ENCODE assay signal across 8 cellular contexts in the genomic region with DNA sequence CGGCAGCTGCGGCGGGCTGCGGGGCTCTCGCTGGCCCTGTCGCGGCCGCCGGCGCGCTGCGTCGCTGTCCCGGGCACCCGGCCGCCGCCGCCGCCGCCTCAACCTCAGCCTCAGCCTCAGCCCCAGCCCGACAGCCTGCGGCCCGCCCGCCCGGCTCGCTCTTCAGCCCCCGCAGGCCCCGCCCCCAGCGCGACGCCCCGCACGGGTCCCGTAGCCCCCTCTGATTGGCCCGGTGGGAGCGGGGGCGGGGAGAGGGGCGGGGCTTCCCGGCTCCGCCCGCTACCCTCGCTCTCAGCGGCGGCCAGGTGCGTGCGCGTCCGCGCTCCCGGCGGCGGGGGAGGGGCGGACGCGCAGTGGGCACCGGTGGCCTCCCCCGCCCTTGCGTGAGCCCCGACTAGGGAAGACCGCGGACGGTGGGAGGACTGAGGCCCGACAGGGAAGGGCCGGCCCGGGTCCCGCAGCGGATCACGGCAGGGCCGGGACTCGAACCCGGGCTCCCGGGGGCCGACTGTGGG. TPM values are rescaled to one million over a fixed set of nuclear protein-coding genes. Genes with fewer than 3 reads are reported as not detected.
DNase-seq lines count a peak whose midpoint lies in the region; ATAC-seq and TF ChIP-seq lines count a peak whose summit lies in the region.

A gene with protein sequence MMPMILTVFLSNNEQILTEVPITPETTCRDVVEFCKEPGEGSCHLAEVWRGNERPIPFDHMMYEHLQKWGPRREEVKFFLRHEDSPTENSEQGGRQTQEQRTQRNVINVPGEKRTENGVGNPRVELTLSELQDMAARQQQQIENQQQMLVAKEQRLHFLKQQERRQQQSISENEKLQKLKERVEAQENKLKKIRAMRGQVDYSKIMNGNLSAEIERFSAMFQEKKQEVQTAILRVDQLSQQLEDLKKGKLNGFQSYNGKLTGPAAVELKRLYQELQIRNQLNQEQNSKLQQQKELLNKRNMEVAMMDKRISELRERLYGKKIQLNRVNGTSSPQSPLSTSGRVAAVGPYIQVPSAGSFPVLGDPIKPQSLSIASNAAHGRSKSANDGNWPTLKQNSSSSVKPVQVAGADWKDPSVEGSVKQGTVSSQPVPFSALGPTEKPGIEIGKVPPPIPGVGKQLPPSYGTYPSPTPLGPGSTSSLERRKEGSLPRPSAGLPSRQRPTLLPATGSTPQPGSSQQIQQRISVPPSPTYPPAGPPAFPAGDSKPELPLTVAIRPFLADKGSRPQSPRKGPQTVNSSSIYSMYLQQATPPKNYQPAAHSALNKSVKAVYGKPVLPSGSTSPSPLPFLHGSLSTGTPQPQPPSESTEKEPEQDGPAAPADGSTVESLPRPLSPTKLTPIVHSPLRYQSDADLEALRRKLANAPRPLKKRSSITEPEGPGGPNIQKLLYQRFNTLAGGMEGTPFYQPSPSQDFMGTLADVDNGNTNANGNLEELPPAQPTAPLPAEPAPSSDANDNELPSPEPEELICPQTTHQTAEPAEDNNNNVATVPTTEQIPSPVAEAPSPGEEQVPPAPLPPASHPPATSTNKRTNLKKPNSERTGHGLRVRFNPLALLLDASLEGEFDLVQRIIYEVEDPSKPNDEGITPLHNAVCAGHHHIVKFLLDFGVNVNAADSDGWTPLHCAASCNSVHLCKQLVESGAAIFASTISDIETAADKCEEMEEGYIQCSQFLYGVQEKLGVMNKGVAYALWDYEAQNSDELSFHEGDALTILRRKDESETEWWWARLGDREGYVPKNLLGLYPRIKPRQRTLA (minus strand): TSS at position 137 of the 515 bp plus-strand sequence. CDS start 268 bp downstream, outside the sequence.

- in situ Hi-C loops in G401 (cut with HindIII; ENCODE audit: low sequenced_read_pairs) = no loop called here

- DNase-seq in G401 (ENCODE audit: low spot score) (peak; percentile 94), H7 (peak; percentile 99), MG63 (peak; percentile 85), SK-N-DZ (ENCODE audit: low spot score) (peak; percentile 70), glomerular endothelial cell (ENCODE audit: extremely low read depth, low read depth, low spot score) (no peak), omental fat pad (ENCODE audit: low spot score) (peak; percentile 70)

- peaks cover 3% of the 10 kb centered on the region for H3K36me3 Mint-ChIP-seq in activated naive CD4-positive, alpha-beta T cell treated with anti-CD3 and anti-CD28 coated beads, Interleukin-2, amount 50 U/mL, for 24 hours

- H3K4me1 Mint-ChIP-seq in activated naive CD4-positive, alpha-beta T cell treated with anti-CD3 and anti-CD28 coated beads, Interleukin-2, amount 50 U/mL, for 24 hours = peaks cover 18% of the 10 kb centered on the region

- H3K27ac ChIP-seq in temporal lobe (ENCODE audit: low read depth, low read length) = peak within 1 kb of the TSS; percentile 45

- H3K4me3 ChIP-seq in H7 (ENCODE audit: insufficient read depth, low read depth, low read length) = peak within 1 kb of the TSS; percentile 74
- H3K4me3 ChIP-seq in MG63 = peak within 1 kb of the TSS; percentile 56

- H3K4me3 Mint-ChIP-seq in activated naive CD4-positive, alpha-beta T cell treated with anti-CD3 and anti-CD28 coated beads, Interleukin-2, amount 50 U/mL, for 24 hours = peak within 1 kb of the TSS; percentile 87

- peaks cover 32% of the 10 kb centered on the region for H3K27me3 ChIP-seq in H7 (ENCODE audit: control insufficient read depth, insufficient read depth, low read length)
- no peaks in the 10 kb centered on the region for H3K27me3 ChIP-seq in MG63

- peak within 1 kb of the TSS; percentile 68 for H3K27ac Mint-ChIP-seq in activated naive CD4-positive, alpha-beta T cell treated with anti-CD3 and anti-CD28 coated beads, Interleukin-2, amount 50 U/mL, for 24 hours

- peak; percentile 97 for ATAC-seq in omental fat pad (ENCODE audit: low FRiP score)

- no peaks in the 10 kb centered on the region for H3K9me3 ChIP-seq in MG63

- H3K36me3 ChIP-seq in H7 (replicated peaks; ENCODE audit: control insufficient read depth, insufficient read depth, low read length) = no peaks in the 10 kb centered on the region
- H3K36me3 ChIP-seq in MG63 = no peaks in the 10 kb centered on the region

- no peak for TF ChIP-seq CTCF in omental fat pad (IDR thresholded peaks at IDR 0.05)

- H3K9me3 Mint-ChIP-seq in activated naive CD4-positive, alpha-beta T cell treated with anti-CD3 and anti-CD28 coated beads, Interleukin-2, amount 50 U/mL, for 24 hours = no peaks in the 10 kb centered on the region

- H3K27me3 Mint-ChIP-seq in activated naive CD4-positive, alpha-beta T cell treated with anti-CD3 and anti-CD28 coated beads, Interleukin-2, amount 50 U/mL, for 24 hours = no peaks in the 10 kb centered on the region

RNA-seq across cellular contexts. Expression of the gene that starts here (rescaled TPM):
- 9.4 and 12.8 TPM in 2 replicates for total RNA-seq in G401 (2014; rRNA removed; shearing (Covaris generic))
- 2.3 and 2.8 TPM in 2 replicates for total RNA-seq in H7 (2014; rRNA removed; shearing (Covaris generic))
- total RNA-seq in MG63 (2014; rRNA removed; shearing (Covaris generic); ENCODE audit: low replicate concordance) = 2.4 and 5.6 TPM in 2 replicates
- 2.1 and 8.1 TPM in 2 replicates for polyA plus RNA-seq in SK-N-DZ (2014; cell fraction: cytosol; rRNA removed)
- polyA plus RNA-seq in SK-N-DZ (2014; cell fraction: nucleus; rRNA removed) = 5.5 and 10.0 TPM in 2 replicates
- total RNA-seq in glomerular endothelial cell (13.1 and 39.8 TPM in 2 replicates), omental fat pad (10 to 100 TPM in 3 of 4 donors, 1 to 10 TPM in 1; 9.7 to 31.1 (median 15.0) TPM), temporal lobe (8.6 TPM)
